In genomic region chr9:133972041-133972970, GRCh38 we compare ENCODE assay signal across 2 cellular contexts.
TF ChIP-seq lines count a peak whose summit lies in the region.

No MANE protein-coding gene starts in this region.

TF ChIP-seq in H1, 55 proteins besides CTCF, POLR2A, EP300 and RAD21 (continues in another document):
- no peak for TF ChIP-seq CBX8 (IDR thresholded peaks at IDR 0.05; ENCODE audit: borderline replicate concordance, low read depth, low read length)
- TF ChIP-seq ATF2 (IDR thresholded peaks at IDR 0.05; ENCODE audit: low read length): no peak
- TF ChIP-seq EGR1 (IDR thresholded peaks at IDR 0.05; ENCODE audit: borderline replicate concordance, low read depth, low read length): no peak
- no peak for TF ChIP-seq TCF12 (IDR thresholded peaks at IDR 0.05; ENCODE audit: low read depth, low read length)
- no peak for TF ChIP-seq RNF2 (IDR thresholded peaks at IDR 0.05; ENCODE audit: borderline replicate concordance, low read depth, low read length, missing control alignments, poor library complexity, severe bottlenecking)
- TF ChIP-seq KDM4A (IDR thresholded peaks at IDR 0.05; ENCODE audit: low read depth, low read length, severe bottlenecking): no peak
- no peak for TF ChIP-seq CTBP2 (IDR thresholded peaks at IDR 0.05; ENCODE audit: borderline replicate concordance, insufficient read depth, insufficient read length, low read length)
- no peak for TF ChIP-seq CBX5 (IDR thresholded peaks at IDR 0.05; ENCODE audit: low read depth, low read length)
- TF ChIP-seq BRCA1 (IDR thresholded peaks at IDR 0.05; ENCODE audit: low read depth, low read length): no peak
- TF ChIP-seq TBP (IDR thresholded peaks at IDR 0.05; ENCODE audit: low read depth, low read length): no peak
- no peak for TF ChIP-seq SP2 (IDR thresholded peaks at IDR 0.05; ENCODE audit: low read length)
- TF ChIP-seq SP1 (IDR thresholded peaks at IDR 0.05; ENCODE audit: low read depth, low read length): no peak
- no peak for TF ChIP-seq SAP30 (IDR thresholded peaks at IDR 0.05; ENCODE audit: insufficient read depth, insufficient replicate concordance, low read length)
- TF ChIP-seq BACH1 (IDR thresholded peaks at IDR 0.05; ENCODE audit: low read length): no peak
- TF ChIP-seq FOSL1 (IDR thresholded peaks at IDR 0.05; ENCODE audit: insufficient read depth, low read depth, low read length): no peak
- no peak for TF ChIP-seq CHD7 (IDR thresholded peaks at IDR 0.05; ENCODE audit: insufficient replicate concordance, low read length)

TF ChIP-seq in neural cell, 6 proteins besides CTCF, POLR2A, EP300 and RAD21:
- TF ChIP-seq EZH2 (IDR thresholded peaks at IDR 0.05; ENCODE audit: borderline replicate concordance, insufficient read depth, low read length, poor library complexity, severe bottlenecking): no peak
- TF ChIP-seq SMC3 (conservative IDR thresholded peaks at IDR 0.05; ENCODE audit: poor library complexity): no peak
- TF ChIP-seq TAF1 (IDR thresholded peaks at IDR 0.05; ENCODE audit: low read depth): no peak
- TF ChIP-seq MXI1 (conservative IDR thresholded peaks at IDR 0.05; ENCODE audit: poor library complexity, severe bottlenecking): no peak
- TF ChIP-seq POLR2AphosphoS5 (IDR thresholded peaks at IDR 0.05): no peak
- TF ChIP-seq REST (IDR thresholded peaks at IDR 0.05; ENCODE audit: borderline replicate concordance): no peak
TF ChIP-seq in neural cell: peak in this region for 0.
